1 cellular context compared by ENCODE assay signal in genomic region chr3:24142127-24142526, GRCh38.
TF ChIP-seq lines count a peak whose summit lies in the region.

No MANE protein-coding gene starts in this region.

TF ChIP-seq in HepG2, 621 proteins besides CTCF, POLR2A, EP300 and RAD21 (continued from another document):
- TF ChIP-seq ZFP91 (CRISPR knock-in tag; IDR thresholded peaks at IDR 0.05; ENCODE audit: borderline replicate concordance) = no peak
- no peak for TF ChIP-seq ZNF530 (CRISPR knock-in tag; IDR thresholded peaks at IDR 0.05; ENCODE audit: low read depth)
